Comparison of ENCODE assay signal across 13 cellular contexts in genomic region chr7:43781726-43782607, GRCh38. TPM values are rescaled to one million over a fixed set of nuclear protein-coding genes. Genes with fewer than 3 reads are reported as not detected.
A peak's percentile ranks its signal among the peaks of the same experiment; 100 is the strongest.
DNase-seq lines count a peak whose midpoint lies in the region; ATAC-seq, FAIRE-seq and TF ChIP-seq lines count a peak whose summit lies in the region.
"Had no signal": no experiment of that assay in that cellular context is flagged by ENCODE, and none has a peak within 500 bp of the region (broad histone marks: within the 10 kb centered on the region; RNA-seq: fewer than 3 reads in every experiment).

No MANE protein-coding gene starts in this region.

- H3K27me3 ChIP-seq in brain microvascular endothelial cell (replicated peaks) (no peaks in the 10 kb centered on the region), HepG2 (ENCODE audit: control insufficient read depth in 1 of 2, insufficient read depth in 2 of 2, low read length in 2 of 2) (no peaks in the 10 kb centered on the region), vagina (no peaks in the 10 kb centered on the region)

- TF ChIP-seq EP300 in HepG2 (IDR thresholded peaks at IDR 0.05; ENCODE audit: low read depth in 2 of 2, low read length in 2 of 2) (peak; percentile 61 to 85; a peak in 3 of 4 replicates), HepG2 (CRISPR knock-in tag; IDR thresholded peaks at IDR 0.05; ENCODE audit: borderline replicate concordance) (peak; percentile 71)

- in situ Hi-C loops in brain microvascular endothelial cell (cut with HindIII; ENCODE audit: low pct_ligation_motif_present, low sequenced_read_pairs) (no loop called here), HepG2 (cut with HindIII; ENCODE audit: extremely low pct_ligation_motif_present, low pct_unique_long_range_greater_than_20kb) (no loop called here)

- 9% methylated on average over 10 of the region's 10 CpGs for WGBS in HepG2 (ENCODE audit: low lambda C conversion rate)

- TF ChIP-seq CTCF in brain microvascular endothelial cell (IDR thresholded peaks at IDR 0.05; ENCODE audit: low read depth, low read length, missing control alignments) (no peak), HepG2 (CRISPR knock-in tag; IDR thresholded peaks at IDR 0.05) (no peak), vagina (IDR thresholded peaks at IDR 0.05) (no peak)

- ATAC-seq in Right ventricle myocardium superior (ENCODE audit: poor library complexity) (peak; percentile 12), left ventricle myocardium superior (no peak), HepG2 (peak; percentile 92), HG03196 (IDR thresholded peaks at IDR 0.05; ENCODE audit: unreplicated experiment) (no peak), GM21529 (IDR thresholded peaks at IDR 0.05; ENCODE audit: unreplicated experiment) (no peak)

- no peaks in the 10 kb centered on the region for H4K20me1 ChIP-seq in HepG2 (ENCODE audit: insufficient read depth, low read length)

- no TSS peak for BruUV-seq in HepG2 (replicated peaks; lab: Mats Ljungman, UMichigan)

- H3K27ac ChIP-seq in brain microvascular endothelial cell (no peak overlapping the region), HepG2 (ENCODE audit: extremely low read length, insufficient read depth, low read length) (peak overlapping the region; percentile 71), vagina (peak overlapping the region; percentile 57)

- TF ChIP-seq RAD21 in HepG2 (CRISPR knock-in tag; IDR thresholded peaks at IDR 0.05), result no peak

- DNase-seq in Right ventricle myocardium superior (no peak), left ventricle myocardium superior (no peak), brain microvascular endothelial cell (peak; percentile 24), HepG2 (ENCODE audit: low spot score) (peak; percentile 90), vagina (ENCODE audit: extremely low spot score in 2 of 2) (no peak), NCI-H2029 (lab: John Stamatoyannopoulos, UW) (no peak)
- DNase-seq: activated CD4-positive, CD25-positive, alpha-beta regulatory T cell; hypothalamus; Kasumi-1; stimulated activated CD4-positive, alpha-beta T cell treated with anti-CD3 and anti-CD28 coated beads, Interleukin-15, amount 100 ng/mL, for 24 hours had no signal

- peak; percentile 88 for FAIRE-seq in HepG2 (lab: Jason Lieb, UNC)
- FAIRE-seq: H1 had no signal

- no peak overlapping the region for H3K4me3 ChIP-seq in brain microvascular endothelial cell (ENCODE audit: low read depth, low read length)
- peak overlapping the region in 2 of 3 experiments; percentile 4 to 18; a peak in 3 of 6 replicates for H3K4me3 ChIP-seq in HepG2 (replicated peaks in 1 of 3; ENCODE audit: insufficient read depth in 1 of 3, low read depth in 2 of 3, low read length in 3 of 3)
- H3K4me3 ChIP-seq in vagina, result no peak overlapping the region

- H3K4me1 ChIP-seq in HepG2 (ENCODE audit: insufficient read depth, low read length) (peaks cover 64% of the 10 kb centered on the region), vagina (peaks cover 16% of the 10 kb centered on the region)

- H3K9me3 ChIP-seq in HepG2 (ENCODE audit: low read length), result no peaks in the 10 kb centered on the region
- H3K9me3 ChIP-seq in vagina, result no peaks in the 10 kb centered on the region

- CTCF ChIA-PET in HepG2 (lab: Yijun Ruan, JAX; ENCODE audit: low intra/inter-chr PET ratio, low total read pairs), result interaction anchor here (0.8 kb wide), 1 partner anchor 57 kb away, joined by 3 read pairs; no protein-coding TSS in a partner anchor

- H3K36me3 ChIP-seq in brain microvascular endothelial cell (replicated peaks) (no peaks in the 10 kb centered on the region), HepG2 (replicated peaks in 1 of 2; ENCODE audit: control insufficient read depth in 1 of 2, insufficient read depth in 2 of 2, low read length in 2 of 2) (peaks cover 0 to 4% of the 10 kb centered on the region in 2 experiments; a peak in 3 of 5 replicates), vagina (peaks cover 0 to 7% of the 10 kb centered on the region in 2 donors)

- H3K4me2 ChIP-seq in HepG2 (ENCODE audit: low read depth, low read length), result peak overlapping the region; percentile 62

- TF ChIP-seq POLR2A in HepG2 (IDR thresholded peaks at IDR 0.05; ENCODE audit: insufficient read depth in 1 of 2, low read depth in 2 of 2, low read length in 2 of 2), result no peak
- no peak for TF ChIP-seq POLR2A in vagina (IDR thresholded peaks at IDR 0.05)

- H3K79me2 ChIP-seq in HepG2 (ENCODE audit: insufficient read depth, low read length), result peaks cover 4% of the 10 kb centered on the region

- no peak overlapping the region for H2AFZ ChIP-seq in HepG2 (ENCODE audit: low read length)

- 0 out of 2 replicates have a peak overlapping the region, but pooled peaks have one; percentile 37 for H3K9ac ChIP-seq in HepG2 (ENCODE audit: insufficient read depth, low read depth, low read length)

- POLR2A ChIA-PET in HepG2 (lab: Yijun Ruan, JAX), result interaction anchor here (0.5 to 2.6 kb wide), 11 partner anchors 12 to 200 kb away, joined by 3 to 24 read pairs (median 7); partner anchors contain the start of genes BLVRA, COA1, MRPS24 and STK17A

- intact Hi-C loops in Right ventricle myocardium superior (cut with DNase I), result no loop called here
- intact Hi-C loops in left ventricle myocardium superior (cut with micrococcal nuclease), result no loop called here
- intact Hi-C loops in HepG2 (cut with micrococcal nuclease; ENCODE audit: unreplicated experiment), result loop anchor here (1.0 kb wide), 1 partner anchor 53 kb away; the partner anchor contains the start of gene COA1
- intact Hi-C loops in vagina (cut with DNase I), result no loop called here

TF ChIP-seq in HepG2, 621 proteins besides CTCF, POLR2A, EP300 and RAD21 (continues in another document):
- peak; percentile 50 for TF ChIP-seq PHF5A (CRISPR knock-in tag; IDR thresholded peaks at IDR 0.05; ENCODE audit: low read depth, unreplicated experiment)
- 0 out of 2 replicates have a peak, but pooled peaks have one; percentile 59 for TF ChIP-seq SNAPC2 (CRISPR knock-in tag; IDR thresholded peaks at IDR 0.05)

RNA-seq across cellular contexts. Expression of gene BLVRA, which starts 23.5 kb away (rescaled TPM):
- total RNA-seq in Right ventricle myocardium superior (51.5 TPM), left ventricle myocardium superior (47.4 TPM), HepG2 (2016; rRNA removed; fragmentation: Illumina TruSeq; extraction: Trizol) (64.2 and 95.5 TPM in 2 replicates), vagina (65.6 TPM)
- 21.9 and 23.4 TPM in 2 replicates for total RNA-seq in HepG2 (2016; cell fraction: cytosol; rRNA removed; fragmentation: Illumina TruSeq; extraction: Trizol; ENCODE audit: low read depth)
- total RNA-seq in HepG2 (2016; cell fraction: insoluble cytoplasmic fraction; rRNA removed; fragmentation: Illumina TruSeq; extraction: Trizol), result 67.8 and 102 TPM in 2 replicates
- 20.5 and 21.4 TPM in 2 replicates for total RNA-seq in HepG2 (2016; cell fraction: membrane; rRNA removed; fragmentation: Illumina TruSeq; extraction: Trizol)
- 27.3 and 29.0 TPM in 2 replicates for total RNA-seq in HepG2 (2016; cell fraction: nucleus; rRNA removed; fragmentation: Illumina TruSeq; extraction: Trizol)
- polyA plus RNA-seq in HepG2 (2011; rRNA removed), result 34.5 and 39.2 TPM in 2 replicates
- 47.8 and 49.9 TPM in 2 replicates for polyA plus RNA-seq in HepG2 (2011; cell fraction: cytosol; rRNA removed)
- 12.4 and 14.9 TPM in 2 replicates for polyA plus RNA-seq in HepG2 (2011; cell fraction: nucleus; rRNA removed)
- 44.0 and 55.0 TPM in 2 replicates for polyA plus RNA-seq in HepG2 (2012)
- polyA plus RNA-seq in HepG2 (2016; cell fraction: cytosol; fragmentation: Illumina TruSeq; extraction: Trizol; ENCODE audit: low read depth), result 24.0 and 27.8 TPM in 2 replicates
- polyA plus RNA-seq in HepG2 (2016; cell fraction: insoluble cytoplasmic fraction; fragmentation: Illumina TruSeq; extraction: Trizol; ENCODE audit: low read depth), result 114 and 128 TPM in 2 replicates
- polyA plus RNA-seq in HepG2 (2016; cell fraction: membrane; fragmentation: Illumina TruSeq; extraction: Trizol; ENCODE audit: low read depth), result 19.9 and 21.4 TPM in 2 replicates
- 45.1 and 49.9 TPM in 2 replicates for polyA plus RNA-seq in HepG2 (2016; cell fraction: nucleus; fragmentation: Illumina TruSeq; extraction: Trizol; ENCODE audit: insufficient read depth, low read depth)
- polyA minus RNA-seq in HepG2 (2011; rRNA and poly(A)+ RNA removed; ENCODE audit: low replicate concordance), result 29.9 and 40.1 TPM in 2 replicates
- 17.3 and 18.1 TPM in 2 replicates for polyA minus RNA-seq in HepG2 (2011; cell fraction: cytosol; rRNA and poly(A)+ RNA removed)
- polyA minus RNA-seq in HepG2 (2011; cell fraction: nucleus; rRNA and poly(A)+ RNA removed), result 9.5 and 12.1 TPM in 2 replicates

RNA-seq across cellular contexts. Expression of gene COA1, which starts 52.6 kb away (rescaled TPM):
- total RNA-seq in Right ventricle myocardium superior, result 66.4 TPM
- total RNA-seq in left ventricle myocardium superior, result 72.5 TPM
- total RNA-seq in HepG2 (2016; rRNA removed; fragmentation: Illumina TruSeq; extraction: Trizol), result 65.7 and 73.8 TPM in 2 replicates
- total RNA-seq in HepG2 (2016; cell fraction: cytosol; rRNA removed; fragmentation: Illumina TruSeq; extraction: Trizol; ENCODE audit: low read depth), result 55.7 and 58.2 TPM in 2 replicates
- total RNA-seq in HepG2 (2016; cell fraction: insoluble cytoplasmic fraction; rRNA removed; fragmentation: Illumina TruSeq; extraction: Trizol), result 70.5 and 77.2 TPM in 2 replicates
- total RNA-seq in HepG2 (2016; cell fraction: membrane; rRNA removed; fragmentation: Illumina TruSeq; extraction: Trizol), result 72.3 and 77.3 TPM in 2 replicates
- total RNA-seq in HepG2 (2016; cell fraction: nucleus; rRNA removed; fragmentation: Illumina TruSeq; extraction: Trizol), result 76.7 and 96.2 TPM in 2 replicates
- 32.1 and 33.2 TPM in 2 replicates for polyA plus RNA-seq in HepG2 (2011; rRNA removed)
- polyA plus RNA-seq in HepG2 (2011; cell fraction: cytosol; rRNA removed), result 26.3 and 35.6 TPM in 2 replicates
- 25.4 and 32.3 TPM in 2 replicates for polyA plus RNA-seq in HepG2 (2011; cell fraction: nucleus; rRNA removed)
- 50.0 and 53.2 TPM in 2 replicates for polyA plus RNA-seq in HepG2 (2012)
- 44.5 and 61.1 TPM in 2 replicates for polyA plus RNA-seq in HepG2 (2016; cell fraction: cytosol; fragmentation: Illumina TruSeq; extraction: Trizol; ENCODE audit: low read depth)
- polyA plus RNA-seq in HepG2 (2016; cell fraction: insoluble cytoplasmic fraction; fragmentation: Illumina TruSeq; extraction: Trizol; ENCODE audit: low read depth), result 79.5 and 94.9 TPM in 2 replicates
- 74.5 and 82.3 TPM in 2 replicates for polyA plus RNA-seq in HepG2 (2016; cell fraction: membrane; fragmentation: Illumina TruSeq; extraction: Trizol; ENCODE audit: low read depth)
- polyA plus RNA-seq in HepG2 (2016; cell fraction: nucleus; fragmentation: Illumina TruSeq; extraction: Trizol; ENCODE audit: insufficient read depth, low read depth), result 75.3 and 81.4 TPM in 2 replicates
- 53.0 and 124 TPM in 2 replicates for polyA minus RNA-seq in HepG2 (2011; rRNA and poly(A)+ RNA removed; ENCODE audit: low replicate concordance)
- 14.2 and 15.8 TPM in 2 replicates for polyA minus RNA-seq in HepG2 (2011; cell fraction: cytosol; rRNA and poly(A)+ RNA removed)
- 105 and 106 TPM in 2 replicates for polyA minus RNA-seq in HepG2 (2011; cell fraction: nucleus; rRNA and poly(A)+ RNA removed)
- 47.6 TPM for total RNA-seq in vagina

Comparison
In these comparisons a context has a peak if more than half of its experiments do, and no peak if none do; other contexts are left out.
1. ATAC-seq: peak in Right ventricle myocardium superior (single experiment) and HepG2 (single experiment); none in left ventricle myocardium superior (single experiment), HG03196 (single experiment) and GM21529 (single experiment).
2. DNase-seq: peak in brain microvascular endothelial cell (single experiment) and HepG2 (single experiment); none in Right ventricle myocardium superior (single experiment), left ventricle myocardium superior (single experiment), vagina (0 of 2) and NCI-H2029 (single experiment).
3. H3K4me3 ChIP-seq: peak in HepG2 (2 of 3); none in brain microvascular endothelial cell (single experiment) and vagina (0 of 2).